8 cellular contexts compared by ENCODE assay signal in the genomic region with DNA sequence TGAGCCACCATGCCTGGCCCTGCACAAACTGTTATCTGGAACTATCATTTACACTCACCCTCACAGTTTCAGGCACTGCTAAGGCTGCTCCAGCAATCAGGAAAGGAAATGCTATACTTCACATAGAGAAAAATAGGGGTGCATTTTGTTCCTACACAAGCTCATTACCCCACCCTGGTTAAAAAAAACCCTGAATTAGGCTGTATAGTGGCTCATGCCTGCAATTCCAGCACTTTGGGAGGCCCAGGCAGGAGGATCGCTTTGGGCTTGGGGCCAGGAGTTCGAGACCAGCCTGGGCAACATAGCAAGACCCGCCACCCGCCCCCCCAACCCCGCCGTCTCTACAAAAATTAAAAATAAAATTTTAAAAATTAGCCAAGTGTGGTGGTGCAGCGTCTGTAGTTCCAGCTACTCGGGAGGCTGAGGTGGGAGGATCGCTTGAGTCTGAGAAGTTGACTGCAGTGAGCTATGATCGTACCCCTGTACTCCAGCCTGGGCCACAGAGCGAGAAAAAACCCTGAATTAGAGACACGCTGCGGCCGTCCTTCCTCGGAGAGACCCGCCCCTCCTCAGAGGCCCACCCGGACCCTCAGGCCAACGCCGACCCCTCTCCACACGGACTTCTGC. TPM values are rescaled to one million over a fixed set of nuclear protein-coding genes. Genes with fewer than 3 reads are reported as not detected.
DNase-seq lines count a peak whose midpoint lies in the region; ATAC-seq, FAIRE-seq and TF ChIP-seq lines count a peak whose summit lies in the region.

No MANE protein-coding gene starts in this region.

- H3K27ac Mint-ChIP-seq in neural progenitor cell: no peak overlapping the region

- peaks cover 18% of the 10 kb centered on the region for H3K4me1 ChIP-seq in OCI-LY7 (ENCODE audit: insufficient read depth, low read length, poor library complexity, severe bottlenecking)
- H3K4me1 ChIP-seq in endothelial cell of umbilical vein (ENCODE audit: control insufficient read depth, extremely low read depth, insufficient read depth, low read length): peaks cover 14% of the 10 kb centered on the region
- peaks cover 10% of the 10 kb centered on the region for H3K4me1 ChIP-seq in neural progenitor cell

- H3K27ac ChIP-seq in OCI-LY7 (ENCODE audit: low read depth, low read length, poor library complexity, severe bottlenecking) (peak overlapping the region; percentile 24), endothelial cell of umbilical vein (ENCODE audit: insufficient read depth, low read depth, low read length) (peak overlapping the region; percentile 3), neural progenitor cell (no peak overlapping the region)

- H4K20me1 ChIP-seq in OCI-LY7 (ENCODE audit: insufficient read depth, low read length): peaks cover 11% of the 10 kb centered on the region
- no peaks in the 10 kb centered on the region for H4K20me1 ChIP-seq in endothelial cell of umbilical vein (replicated peaks; ENCODE audit: control insufficient read depth, extremely low read depth, insufficient read depth, low read length)
- peaks cover 29% of the 10 kb centered on the region for H4K20me1 ChIP-seq in neural progenitor cell (ENCODE audit: low read depth)

- H3K9me1 ChIP-seq in endothelial cell of umbilical vein (replicated peaks; ENCODE audit: control insufficient read depth, extremely low read depth, insufficient read depth, low read length): no peaks in the 10 kb centered on the region

- H3F3A ChIP-seq in neural progenitor cell (ENCODE audit: low read depth): peaks cover 11% of the 10 kb centered on the region

- H3K4me2 ChIP-seq in OCI-LY7 (ENCODE audit: low read length) (peak overlapping the region; percentile 93), endothelial cell of umbilical vein (ENCODE audit: insufficient read depth, low read length) (peak overlapping the region; percentile 74), neural progenitor cell (peak overlapping the region; percentile 77)

- H3K9ac ChIP-seq in endothelial cell of umbilical vein (replicated peaks; ENCODE audit: extremely low read depth, insufficient read depth, low read length) (peak overlapping the region; percentile 87), neural progenitor cell (peak overlapping the region; percentile 72)

- TF ChIP-seq POLR2A in endothelial cell of umbilical vein (IDR thresholded peaks at IDR 0.05; ENCODE audit: low read depth, low read length): no peak

- peak overlapping the region; percentile 99 for H3K4me3 Mint-ChIP-seq in neural progenitor cell

- H3K4me3 ChIP-seq in OCI-LY7 (ENCODE audit: low read depth, low read length, poor library complexity, severe bottlenecking) (peak overlapping the region; percentile 86), endothelial cell of umbilical vein (replicated peaks in 1 of 3; ENCODE audit: insufficient read depth in 1 of 3, low read depth in 1 of 3, low read length in 3 of 3) (peak overlapping the region; percentile 83 to 89 (median 88)), neural progenitor cell (peak overlapping the region; percentile 90)

- POLR2A ChIA-PET in OCI-LY7 (lab: Charles Lee) (interaction anchor here (0.6 to 1.3 kb wide), 6 partner anchors 30 to 1268 kb away, joined by 3 to 11 read pairs (median 3); a partner anchor contains a TSS), endothelial cell of umbilical vein (lab: Charles Lee) (interaction anchor here (0.6 to 1.3 kb wide), 2 partner anchors 16 to 37 kb away, joined by 3 to 5 read pairs; no protein-coding TSS in a partner anchor)

- peak overlapping the region; percentile 77 for H2AFZ ChIP-seq in OCI-LY7 (ENCODE audit: low read length)
- peak overlapping the region; percentile 98 for H2AFZ ChIP-seq in endothelial cell of umbilical vein (ENCODE audit: low read depth, low read length)
- peak overlapping the region; percentile 80 for H2AFZ ChIP-seq in neural progenitor cell (replicated peaks)

- peaks cover 20% of the 10 kb centered on the region for H3K4me1 Mint-ChIP-seq in neural progenitor cell

- H3K79me2 ChIP-seq in OCI-LY7 (ENCODE audit: insufficient read depth, low read depth, low read length) (peaks cover 37% of the 10 kb centered on the region), endothelial cell of umbilical vein (ENCODE audit: control insufficient read depth, insufficient read depth, low read length) (peaks cover 45% of the 10 kb centered on the region), neural progenitor cell (ENCODE audit: low read depth) (peaks cover 75% of the 10 kb centered on the region)

- H3K27me3 ChIP-seq in endothelial cell of umbilical vein (ENCODE audit: control insufficient read depth in 2 of 2, insufficient read depth in 2 of 2, low read length in 2 of 2) (no peaks in the 10 kb centered on the region), neural progenitor cell (no peaks in the 10 kb centered on the region)

- peak; percentile 10 for ATAC-seq in GM21723 (IDR thresholded peaks at IDR 0.05; ENCODE audit: unreplicated experiment)

- peaks cover 10% of the 10 kb centered on the region for H3K27me3 Mint-ChIP-seq in neural progenitor cell (ENCODE audit: insufficient read depth, low read depth)

- CTCF ChIA-PET in OCI-LY7 (lab: Charles Lee; ENCODE audit: unreplicated experiment) (interaction anchor here (0.5 to 0.6 kb wide), 2 partner anchors 167 to 1540 kb away, joined by 4 read pairs; no protein-coding TSS in a partner anchor), endothelial cell of umbilical vein (lab: Charles Lee) (interaction anchor here (1.0 kb wide), 2 partner anchors 22 to 142 kb away, joined by 3 to 4 read pairs; no protein-coding TSS in a partner anchor)

- DNase-seq in OCI-LY7 (ENCODE audit: low spot score) (no peak), endothelial cell of umbilical vein (ENCODE audit: low read depth, low spot score) (no peak), neural progenitor cell (ENCODE audit: low spot score) (no peak), islet precursor cell (no peak), AG08395 (ENCODE audit: low spot score) (no peak), T-helper 9 cell (no peak), RCC 7860 (ENCODE audit: low spot score) (no peak)

- H3K9me2 ChIP-seq in OCI-LY7 (ENCODE audit: insufficient read depth, low read length): no peaks in the 10 kb centered on the region

- H3K36me3 ChIP-seq in OCI-LY7 (ENCODE audit: insufficient read depth, low read length) (peaks cover 28% of the 10 kb centered on the region), endothelial cell of umbilical vein (ENCODE audit: control insufficient read depth in 2 of 2, extremely low read depth in 1 of 2, insufficient read depth in 2 of 2, low read length in 2 of 2) (peaks cover 1 to 10% of the 10 kb centered on the region in 2 experiments), neural progenitor cell (peaks cover 4% of the 10 kb centered on the region)

- no TSS peak for BruUV-seq in OCI-LY7 (replicated peaks; lab: Mats Ljungman, UMichigan)
- BruUV-seq in endothelial cell of umbilical vein (replicated peaks; lab: Mats Ljungman, UMichigan): no TSS peak

- no peaks in the 10 kb centered on the region for H3K9me3 Mint-ChIP-seq in neural progenitor cell

- TF ChIP-seq CTCF in OCI-LY7 (conservative IDR thresholded peaks at IDR 0.05; ENCODE audit: low read length) (no peak), endothelial cell of umbilical vein (IDR thresholded peaks at IDR 0.05; ENCODE audit: extremely low read depth in 1 of 2, insufficient read depth in 1 of 2, low read depth in 1 of 2, low read length in 2 of 2) (no peak), neural progenitor cell (IDR thresholded peaks at IDR 0.05) (no peak)

- intact Hi-C loops in OCI-LY7 (cut with micrococcal nuclease; ENCODE audit: unreplicated experiment) (loop anchor here (1.0 to 2.0 kb wide), 2 partner anchors 29 to 30 kb away; a partner anchor contains a TSS), endothelial cell of umbilical vein (cut with micrococcal nuclease) (no loop called here)

- peak; percentile 62 for FAIRE-seq in endothelial cell of umbilical vein (lab: Jason Lieb, UNC)
- no peak for FAIRE-seq in RCC 7860 (lab: Jason Lieb, UNC)

- H3K9me3 ChIP-seq in OCI-LY7 (ENCODE audit: low read length): no peaks in the 10 kb centered on the region
- H3K9me3 ChIP-seq in endothelial cell of umbilical vein (replicated peaks; ENCODE audit: control insufficient read depth, insufficient read depth, low read length): no peaks in the 10 kb centered on the region
- H3K9me3 ChIP-seq in neural progenitor cell (ENCODE audit: low read depth): no peaks in the 10 kb centered on the region

- peaks cover 10% of the 10 kb centered on the region for H3K36me3 Mint-ChIP-seq in neural progenitor cell

- dilution Hi-C loops in endothelial cell of umbilical vein (cut with MboI; ENCODE audit: extremely low pct_ligation_motif_present, low sequenced_read_pairs): no loop called here

RNA-seq across cellular contexts. Expression of a gene that starts 0.5 kb away (rescaled TPM):
- total RNA-seq in OCI-LY7 (2014; rRNA removed; shearing (Covaris generic)): 11.0 and 11.1 TPM in 2 replicates
- total RNA-seq in OCI-LY7 (2022): 7.6 and 11.3 TPM in 2 replicates
- 6.9 and 9.6 TPM in 2 replicates for total RNA-seq in endothelial cell of umbilical vein
- 3.8 and 4.2 TPM in 2 replicates for polyA plus RNA-seq in endothelial cell of umbilical vein
- 2.6 and 3.6 TPM in 2 replicates for polyA plus RNA-seq in endothelial cell of umbilical vein (2011; cell fraction: cytosol; rRNA removed)
- polyA plus RNA-seq in endothelial cell of umbilical vein (2011; cell fraction: nucleus; rRNA removed): 6.4 TPM in 2 replicates
- 3.3 and 3.9 TPM in 2 replicates for polyA plus RNA-seq in endothelial cell of umbilical vein (2012)
- 2.9 and 3.2 TPM in 2 replicates for polyA minus RNA-seq in endothelial cell of umbilical vein
- 5.2 TPM for polyA minus RNA-seq in endothelial cell of umbilical vein (2011; cell fraction: cytosol; rRNA and poly(A)+ RNA removed)
- polyA minus RNA-seq in endothelial cell of umbilical vein (2011; cell fraction: nucleus; rRNA and poly(A)+ RNA removed): 3.5 and 3.7 TPM in 2 replicates
- total RNA-seq in neural progenitor cell (ENCODE audit: low replicate concordance): 8.3 and 10.5 TPM in 2 replicates

RNA-seq across cellular contexts. Expression of a gene that starts 0.7 kb away (rescaled TPM):
- 75.3 and 84.4 TPM in 2 replicates for total RNA-seq in OCI-LY7 (2014; rRNA removed; shearing (Covaris generic))
- 88.6 and 91.9 TPM in 2 replicates for total RNA-seq in OCI-LY7 (2022)
- 48.3 and 51.5 TPM in 2 replicates for total RNA-seq in endothelial cell of umbilical vein
- 53.0 and 56.1 TPM in 2 replicates for polyA plus RNA-seq in endothelial cell of umbilical vein
- 34.9 and 39.5 TPM in 2 replicates for polyA plus RNA-seq in endothelial cell of umbilical vein (2011; cell fraction: cytosol; rRNA removed)
- 120 and 124 TPM in 2 replicates for polyA plus RNA-seq in endothelial cell of umbilical vein (2011; cell fraction: nucleus; rRNA removed)
- polyA plus RNA-seq in endothelial cell of umbilical vein (2012): 23.6 and 28.9 TPM in 2 replicates
- 43.7 and 45.0 TPM in 2 replicates for polyA minus RNA-seq in endothelial cell of umbilical vein
- polyA minus RNA-seq in endothelial cell of umbilical vein (2011; cell fraction: cytosol; rRNA and poly(A)+ RNA removed): 26.6 TPM
- polyA minus RNA-seq in endothelial cell of umbilical vein (2011; cell fraction: nucleus; rRNA and poly(A)+ RNA removed): 41.0 and 42.1 TPM in 2 replicates
- 72.1 and 120 TPM in 2 replicates for total RNA-seq in neural progenitor cell (ENCODE audit: low replicate concordance)

RNA-seq across cellular contexts. Expression of a gene that starts 27.9 kb away (rescaled TPM):
- 756 and 900 TPM in 2 replicates for total RNA-seq in OCI-LY7 (2014; rRNA removed; shearing (Covaris generic))
- 387 and 463 TPM in 2 replicates for total RNA-seq in OCI-LY7 (2022)
- total RNA-seq in endothelial cell of umbilical vein: 348 and 369 TPM in 2 replicates
- 2,129 and 2,140 TPM in 2 replicates for polyA plus RNA-seq in endothelial cell of umbilical vein
- 1,643 and 2,429 TPM in 2 replicates for polyA plus RNA-seq in endothelial cell of umbilical vein (2011; cell fraction: cytosol; rRNA removed)
- polyA plus RNA-seq in endothelial cell of umbilical vein (2011; cell fraction: nucleus; rRNA removed): 440 and 839 TPM in 2 replicates
- 722 and 1,436 TPM in 2 replicates for polyA plus RNA-seq in endothelial cell of umbilical vein (2012)
- 159 and 174 TPM in 2 replicates for polyA minus RNA-seq in endothelial cell of umbilical vein
- polyA minus RNA-seq in endothelial cell of umbilical vein (2011; cell fraction: cytosol; rRNA and poly(A)+ RNA removed): 220 TPM
- 41.5 and 43.9 TPM in 2 replicates for polyA minus RNA-seq in endothelial cell of umbilical vein (2011; cell fraction: nucleus; rRNA and poly(A)+ RNA removed)
- total RNA-seq in neural progenitor cell (ENCODE audit: low replicate concordance): 2,754 and 3,838 TPM in 2 replicates

RNA-seq across cellular contexts. Expression of a gene that starts 29.3 kb away (rescaled TPM):
- total RNA-seq in OCI-LY7 (2014; rRNA removed; shearing (Covaris generic)): 104 and 118 TPM in 2 replicates
- total RNA-seq in OCI-LY7 (2022) (100 and 114 TPM in 2 replicates), endothelial cell of umbilical vein (113 and 122 TPM in 2 replicates), neural progenitor cell (ENCODE audit: low replicate concordance) (59.7 and 98.2 TPM in 2 replicates)
- 67.1 and 67.8 TPM in 2 replicates for polyA plus RNA-seq in endothelial cell of umbilical vein
- 89.4 and 102 TPM in 2 replicates for polyA plus RNA-seq in endothelial cell of umbilical vein (2011; cell fraction: cytosol; rRNA removed)
- polyA plus RNA-seq in endothelial cell of umbilical vein (2011; cell fraction: nucleus; rRNA removed): 51.2 and 54.0 TPM in 2 replicates
- 72.9 and 103 TPM in 2 replicates for polyA plus RNA-seq in endothelial cell of umbilical vein (2012)
- 48.1 and 55.6 TPM in 2 replicates for polyA minus RNA-seq in endothelial cell of umbilical vein
- 33.1 TPM for polyA minus RNA-seq in endothelial cell of umbilical vein (2011; cell fraction: cytosol; rRNA and poly(A)+ RNA removed)
- polyA minus RNA-seq in endothelial cell of umbilical vein (2011; cell fraction: nucleus; rRNA and poly(A)+ RNA removed): 15.5 and 17.6 TPM in 2 replicates

RNA-seq across cellular contexts. Expression of a gene that starts 29.7 kb away (rescaled TPM):
- total RNA-seq in OCI-LY7 (2014; rRNA removed; shearing (Covaris generic)): 33.7 and 50.0 TPM in 2 replicates
- 132 and 135 TPM in 2 replicates for total RNA-seq in OCI-LY7 (2022)
- total RNA-seq in endothelial cell of umbilical vein: 148 and 150 TPM in 2 replicates
- polyA plus RNA-seq in endothelial cell of umbilical vein: 19.3 and 32.6 TPM in 2 replicates
- 91.8 and 121 TPM in 2 replicates for polyA plus RNA-seq in endothelial cell of umbilical vein (2011; cell fraction: cytosol; rRNA removed)
- polyA plus RNA-seq in endothelial cell of umbilical vein (2011; cell fraction: nucleus; rRNA removed): 44.7 and 69.2 TPM in 2 replicates
- 144 and 167 TPM in 2 replicates for polyA plus RNA-seq in endothelial cell of umbilical vein (2012)
- 11.9 and 14.5 TPM in 2 replicates for polyA minus RNA-seq in endothelial cell of umbilical vein
- polyA minus RNA-seq in endothelial cell of umbilical vein (2011; cell fraction: cytosol; rRNA and poly(A)+ RNA removed): 22.3 TPM
- 6.2 and 6.3 TPM in 2 replicates for polyA minus RNA-seq in endothelial cell of umbilical vein (2011; cell fraction: nucleus; rRNA and poly(A)+ RNA removed)
- total RNA-seq in neural progenitor cell (ENCODE audit: low replicate concordance): 136 and 170 TPM in 2 replicates
